ENCODE assay signal across 23 cellular contexts in the genomic region with DNA sequence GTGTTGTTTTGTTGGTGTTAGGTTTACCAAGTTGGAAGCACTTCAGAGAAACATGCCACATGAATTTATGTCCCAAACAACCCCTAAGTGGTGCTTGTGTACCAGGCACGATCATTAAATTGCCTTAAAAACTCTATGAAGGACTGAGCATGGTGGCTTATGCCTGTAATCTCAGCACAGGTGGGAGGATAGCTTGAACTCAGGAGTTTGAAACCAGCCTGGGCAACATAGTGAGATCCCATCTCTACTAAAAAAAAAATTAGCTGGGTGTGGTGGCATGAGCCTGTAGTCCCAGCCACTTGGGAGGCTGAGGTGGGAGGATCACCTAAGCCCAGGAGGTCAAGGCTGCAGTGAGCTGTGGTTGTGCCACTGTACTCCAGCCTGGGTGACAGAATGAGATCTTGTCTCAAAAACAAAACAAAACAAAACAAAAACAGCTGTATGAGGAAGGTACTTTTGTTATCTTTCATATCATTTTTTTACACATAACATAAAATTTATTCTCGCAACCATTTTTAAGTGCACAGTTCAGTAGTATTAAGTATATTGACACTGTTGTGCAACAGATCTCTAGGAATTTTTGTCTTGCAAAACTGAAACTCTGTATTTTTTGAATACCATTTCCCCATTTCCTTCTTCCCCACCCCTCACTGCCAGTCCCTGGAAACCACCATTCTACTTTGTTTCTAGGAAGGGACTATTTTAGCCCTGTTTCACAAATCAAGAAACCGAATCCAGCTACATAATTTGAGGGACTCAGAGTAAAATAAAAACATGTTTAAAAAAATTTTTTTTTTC. TPM values are rescaled to one million over a fixed set of nuclear protein-coding genes. Genes with fewer than 3 reads are reported as not detected.
DNase-seq lines count a peak whose midpoint lies in the region; ATAC-seq and TF ChIP-seq lines count a peak whose summit lies in the region.
"Had no signal": no experiment of that assay in that cellular context is flagged by ENCODE, and none has a peak within 500 bp of the region (broad histone marks: within the 10 kb centered on the region; RNA-seq: fewer than 3 reads in every experiment).

No MANE protein-coding gene starts in this region.

- ATAC-seq in HG02610 (IDR thresholded peaks at IDR 0.05; ENCODE audit: unreplicated experiment) (no peak), GM21367 (IDR thresholded peaks at IDR 0.05; ENCODE audit: unreplicated experiment) (no peak), GM21515 (IDR thresholded peaks at IDR 0.05; ENCODE audit: unreplicated experiment) (no peak), left ventricle myocardium superior (no peak)
- ATAC-seq: CD8-positive, alpha-beta T cell had no signal

- peaks cover 20% of the 10 kb centered on the region for H3K4me1 Mint-ChIP-seq in T-helper 1 cell treated with Interleukin-12 subunit alpha and Interleukin-12 subunit beta and Interleukin-4 antibody, amounts not matched to agents 30 μg/mL and 1 μg/mL, for 36 hours (ENCODE audit: low read depth)
- H3K4me1 Mint-ChIP-seq: neural crest cell had no signal

- H3K27ac Mint-ChIP-seq in T-helper 1 cell treated with Interleukin-12 subunit alpha and Interleukin-12 subunit beta and Interleukin-4 antibody, amounts not matched to agents 30 μg/mL and 1 μg/mL, for 36 hours: peak overlapping the region; percentile 7
- H3K27ac Mint-ChIP-seq: activated naive CD8-positive, alpha-beta T cell treated with anti-CD3 and anti-CD28 coated beads, Interleukin-2, amount 10 ng/mL, durations not matched to agents 7 days and 5 days; CD8-positive, alpha-beta T cell; stimulated activated naive CD8-positive, alpha-beta T cell treated with anti-CD3 and anti-CD28 coated beads, Interleukin-15, Interleukin-2, amounts not matched to agents 100 ng/mL and 50 ng/mL, for 24 hours had no signal

- no peak overlapping the region for H3K4me3 Mint-ChIP-seq in T-helper 1 cell treated with Interleukin-12 subunit alpha and Interleukin-12 subunit beta and Interleukin-4 antibody, amounts not matched to agents 30 μg/mL and 1 μg/mL, for 36 hours
- H3K4me3 Mint-ChIP-seq: activated naive CD8-positive, alpha-beta T cell treated with anti-CD3 and anti-CD28 coated beads, Interleukin-2, amount 10 ng/mL, durations not matched to agents 7 days and 5 days; CD8-positive, alpha-beta T cell; neural crest cell; stimulated activated naive CD8-positive, alpha-beta T cell treated with anti-CD3 and anti-CD28 coated beads, Interleukin-15, Interleukin-2, amounts not matched to agents 100 ng/mL and 50 ng/mL, for 24 hours had no signal

- DNase-seq in T-helper 1 cell: no peak
- peak; percentile 35 for DNase-seq in SKM-1 (lab: John Stamatoyannopoulos, UW; ENCODE audit: unreplicated experiment)
- peak; percentile 52 for DNase-seq in fibroblast of villous mesenchyme (ENCODE audit: low read depth)
- no peak for DNase-seq in left ventricle myocardium superior
- DNase-seq: activated CD4-positive, alpha-beta T cell treated with anti-CD3 and anti-CD28 coated beads, Interleukin-2, amount 50 U/mL, for 48 hours; activated naive CD8-positive, alpha-beta T cell treated with anti-CD3 and anti-CD28 coated beads, Interleukin-2, amount 10 ng/mL, durations not matched to agents 7 days and 5 days; activated T-cell treated with anti-CD3 and anti-CD28 coated beads, Interleukin-2, amount 50 U/mL, for 1 hour; islet precursor cell; MM.1S; NCI-H2029; NCI-H526; retina; stimulated activated CD4-positive, alpha-beta T cell treated with anti-CD3 and anti-CD28 coated beads, Interleukin-15, amount 100 ng/mL, for 24 hours; upper lobe of left lung had no signal

- H3K36me3 Mint-ChIP-seq in T-helper 1 cell treated with Interleukin-12 subunit alpha and Interleukin-12 subunit beta and Interleukin-4 antibody, amounts not matched to agents 30 μg/mL and 1 μg/mL, for 36 hours (ENCODE audit: low read depth): no peaks in the 10 kb centered on the region
- H3K36me3 Mint-ChIP-seq: activated naive CD8-positive, alpha-beta T cell treated with anti-CD3 and anti-CD28 coated beads, Interleukin-2, amount 10 ng/mL, durations not matched to agents 7 days and 5 days; CD8-positive, alpha-beta T cell had no signal

- TF ChIP-seq CTCF in fibroblast of villous mesenchyme (IDR thresholded peaks at IDR 0.05; ENCODE audit: insufficient read depth, low read depth, low read length): no peak

- H3K4me3 ChIP-seq in fibroblast of villous mesenchyme (ENCODE audit: low read depth, low read length): no peak overlapping the region
- H3K4me3 ChIP-seq: breast epithelium, esophagus muscularis mucosa, upper lobe of left lung had no signal

- H3K27me3 Mint-ChIP-seq in T-helper 1 cell treated with Interleukin-12 subunit alpha and Interleukin-12 subunit beta and Interleukin-4 antibody, amounts not matched to agents 30 μg/mL and 1 μg/mL, for 36 hours (ENCODE audit: low read depth): no peaks in the 10 kb centered on the region
- H3K27me3 Mint-ChIP-seq: activated naive CD8-positive, alpha-beta T cell treated with anti-CD3 and anti-CD28 coated beads, Interleukin-2, amount 10 ng/mL, durations not matched to agents 7 days and 5 days had no signal

- intact Hi-C loops in left ventricle myocardium superior (cut with micrococcal nuclease): no loop called here

- no peaks in the 10 kb centered on the region for H3K9me3 Mint-ChIP-seq in T-helper 1 cell treated with Interleukin-12 subunit alpha and Interleukin-12 subunit beta and Interleukin-4 antibody, amounts not matched to agents 30 μg/mL and 1 μg/mL, for 36 hours
- H3K9me3 Mint-ChIP-seq: activated naive CD8-positive, alpha-beta T cell treated with anti-CD3 and anti-CD28 coated beads, Interleukin-2, amount 10 ng/mL, durations not matched to agents 7 days and 5 days; CD8-positive, alpha-beta T cell; neural crest cell; stimulated activated naive CD8-positive, alpha-beta T cell treated with anti-CD3 and anti-CD28 coated beads, Interleukin-15, Interleukin-2, amounts not matched to agents 100 ng/mL and 50 ng/mL, for 24 hours had no signal

RNA-seq across cellular contexts. Expression of a gene that starts 14.3 kb away (rescaled TPM):
- 21.3 and 31.1 TPM in 2 replicates for total RNA-seq in fibroblast of villous mesenchyme
- total RNA-seq in left ventricle myocardium superior: 26.4 TPM

Comparison
In these comparisons a context has a peak if more than half of its experiments do, and no peak if none do; other contexts are left out.
1. DNase-seq: peak in SKM-1 (single experiment) and fibroblast of villous mesenchyme (single experiment); none in T-helper 1 cell (0 of 5) and left ventricle myocardium superior (single experiment).